ENCODE assay signal across 28 cellular contexts in genomic region chr20:50831605-50832004, GRCh38. TPM values are rescaled to one million over a fixed set of nuclear protein-coding genes. Genes with fewer than 3 reads are reported as not detected.
DNase-seq lines count a peak whose midpoint lies in the region; ATAC-seq and TF ChIP-seq lines count a peak whose summit lies in the region.
"Had no signal": no experiment of that assay in that cellular context is flagged by ENCODE, and none has a peak within 500 bp of the region (broad histone marks: within the 10 kb centered on the region; RNA-seq: fewer than 3 reads in every experiment).

No MANE protein-coding gene starts in this region.

- no peak overlapping the region for H3K27ac ChIP-seq in IMR-90 (ENCODE audit: insufficient read depth, low read length)
- H3K27ac ChIP-seq in RWPE2 (ENCODE audit: poor library complexity, severe bottlenecking): no peak overlapping the region
- H3K27ac ChIP-seq: A549; BLaER1 treated with 17β-estradiol and CSF1 and Interleukin-3, amounts not matched to agents 10 nM and 100 nM; PC-9; SK-N-MC had no signal

- H3K4me3 ChIP-seq in IMR-90 (ENCODE audit: insufficient read depth, low read depth, low read length) (no peak overlapping the region), RWPE2 (ENCODE audit: severe bottlenecking) (no peak overlapping the region)
- H3K4me3 ChIP-seq: A549; BLaER1 treated with 17β-estradiol and CSF1 and Interleukin-3, amounts not matched to agents 10 nM and 100 nM; GM12878; MG63; PC-9; SK-N-MC had no signal

- H3K4me1 ChIP-seq in IMR-90 (ENCODE audit: control insufficient read depth, insufficient read depth, low read length) (peaks cover under 1% of the 10 kb centered on the region; the same call in 1 of the 2 replicates), RWPE2 (ENCODE audit: insufficient read depth, poor library complexity, severe bottlenecking) (no peaks in the 10 kb centered on the region)

- DNase-seq in IMR-90 (no peak), RWPE2 (ENCODE audit: low spot score) (peak; percentile 76), head of caudate nucleus (peak in 39 of 42 donors; percentile 12 to 85 (median 58)), omental fat pad (ENCODE audit: low spot score) (no peak), midbrain (lab: John Stamatoyannopoulos, UW) (no peak), UCSD-AML1 (lab: John Stamatoyannopoulos, UW; ENCODE audit: unreplicated experiment) (no peak)
- DNase-seq: AML-193; CD4-positive, alpha-beta memory T cell; COR-L47; GDM1; KBM-7; MG63; NCI-H1105 treated with DMSO at 0.1 percent for 48 hours; NCI-H146; NCI-H1930; NCI-H2107; NCI-H524; NCI-H774; PC-9; SHP77 treated with DMSO at 0.1 percent for 48 hours had no signal

- no peaks in the 10 kb centered on the region for H3K27me3 ChIP-seq in IMR-90 (ENCODE audit: control insufficient read depth, insufficient read depth, low read length)
- H3K27me3 ChIP-seq in RWPE2 (ENCODE audit: insufficient read depth, poor library complexity, severe bottlenecking): no peaks in the 10 kb centered on the region
- H3K27me3 ChIP-seq: BLaER1 treated with 17β-estradiol and CSF1 and Interleukin-3, amounts not matched to agents 10 nM and 100 nM; MG63 had no signal

- dilution Hi-C loops in IMR-90 (cut with HindIII; ENCODE audit: low sequenced_read_pairs, unreplicated experiment): no loop called here

- no peak overlapping the region for H4K5ac ChIP-seq in IMR-90 (ENCODE audit: low read depth, low read length)

- TF ChIP-seq POLR2A in IMR-90 (IDR thresholded peaks at IDR 0.05; ENCODE audit: low read depth, low read length): no peak

- TF ChIP-seq CTCF in IMR-90 (conservative IDR thresholded peaks at IDR 0.05; ENCODE audit: low read depth, low read length) (no peak), RWPE2 (IDR thresholded peaks at IDR 0.05; ENCODE audit: poor library complexity, severe bottlenecking) (no peak), omental fat pad (IDR thresholded peaks at IDR 0.05) (no peak)

- no peak for ATAC-seq in IMR-90 (ENCODE audit: low read depth)
- ATAC-seq in RWPE2 (ENCODE audit: low read depth): no peak
- peak; percentile 27 for ATAC-seq in omental fat pad (ENCODE audit: low FRiP score)
- no peak for ATAC-seq in GM21390 (IDR thresholded peaks at IDR 0.05; ENCODE audit: unreplicated experiment)
- ATAC-seq in GM19324 (IDR thresholded peaks at IDR 0.05; ENCODE audit: low FRiP score, unreplicated experiment): no peak
- ATAC-seq: A549, GM12878, HCT116, HepG2 had no signal

- H4K8ac ChIP-seq in IMR-90 (ENCODE audit: low read depth in 2 of 2, low read length in 2 of 2): no peak overlapping the region

- no peak overlapping the region for H3K23ac ChIP-seq in IMR-90 (ENCODE audit: low read depth, low read length)

- no peak overlapping the region for H3K4ac ChIP-seq in IMR-90 (ENCODE audit: low read depth, low read length)

- no peak overlapping the region for H3K14ac ChIP-seq in IMR-90 (replicated peaks; ENCODE audit: low read depth, low read length)

- no peak overlapping the region for H2BK120ac ChIP-seq in IMR-90 (ENCODE audit: low read depth, low read length)

- H3K9ac ChIP-seq in IMR-90 (ENCODE audit: low read depth, low read length): no peak overlapping the region
- H3K9ac ChIP-seq: BLaER1 treated with 17β-estradiol and CSF1 and Interleukin-3, amounts not matched to agents 10 nM and 100 nM had no signal

- no peak overlapping the region for H2AFZ ChIP-seq in IMR-90 (replicated peaks; ENCODE audit: low read length, poor library complexity)
- H2AFZ ChIP-seq: PC-9 had no signal

- WGBS in IMR-90 (ENCODE audit: extremely low coverage in 2 of 2, insufficient read length in 1 of 2), 2 experiments: 76% methylated on average over 2 of the region's 6 CpGs; no CpG with 5 or more reads in 1 of the 2 experiments

- peaks cover 0 to 7% of the 10 kb centered on the region in 2 experiments; a peak in 2 of 4 replicates for H3K79me1 ChIP-seq in IMR-90 (ENCODE audit: low read depth in 1 of 2, low read length in 2 of 2)

- H2AK5ac ChIP-seq in IMR-90 (ENCODE audit: low read depth, low read length): no peak overlapping the region

- in situ Hi-C loops in IMR-90 (cut with MboI; ENCODE audit: low sequenced_read_pairs): no loop called here

- H3K36me3 ChIP-seq in IMR-90 (ENCODE audit: control insufficient read depth, insufficient read depth, low read length) (peaks cover 15% of the 10 kb centered on the region), RWPE2 (ENCODE audit: low read depth) (peaks cover 5% of the 10 kb centered on the region; the same call in 1 of the 2 replicates)
- H3K36me3 ChIP-seq: MG63 had no signal

- peak overlapping the region; percentile 72 for H2AK9ac ChIP-seq in IMR-90 (replicated peaks; ENCODE audit: low read depth, low read length, poor library complexity)

- no peaks in the 10 kb centered on the region for H4K20me1 ChIP-seq in IMR-90 (ENCODE audit: insufficient read depth, low read length)
- H4K20me1 ChIP-seq: BLaER1 treated with 17β-estradiol and CSF1 and Interleukin-3, amounts not matched to agents 10 nM and 100 nM had no signal

- intact Hi-C loops in IMR-90 (cut with micrococcal nuclease) (no loop called here), head of caudate nucleus (cut with DNase I) (no loop called here)

- H3K56ac ChIP-seq in IMR-90 (ENCODE audit: extremely low read depth, insufficient read depth, low read length): no peak overlapping the region

- no peak overlapping the region for H2BK5ac ChIP-seq in IMR-90 (ENCODE audit: low read depth, low read length, poor library complexity, severe bottlenecking)

- H2BK15ac ChIP-seq in IMR-90 (ENCODE audit: low read depth, low read length): no peak overlapping the region

- CTCF ChIA-PET in IMR-90 (lab: Yijun Ruan, JAX): no interaction called here

- BruUV-seq in IMR-90 (replicated peaks; lab: Mats Ljungman, UMichigan): no TSS peak

- no peak overlapping the region for H4K91ac ChIP-seq in IMR-90 (ENCODE audit: insufficient read depth, low read depth, low read length)

- H3K9me1 ChIP-seq in IMR-90 (ENCODE audit: insufficient read depth, low read length): peaks cover 13% of the 10 kb centered on the region; the same call in 1 of the 2 replicates

- H2BK20ac ChIP-seq in IMR-90 (ENCODE audit: low read depth, low read length): no peak overlapping the region

- no peaks in the 10 kb centered on the region for H3K9me3 ChIP-seq in IMR-90 (ENCODE audit: control insufficient read depth, insufficient read depth, low read length)
- no peaks in the 10 kb centered on the region for H3K9me3 ChIP-seq in RWPE2 (ENCODE audit: severe bottlenecking)
- H3K9me3 ChIP-seq: A549; BLaER1 treated with 17β-estradiol and CSF1 and Interleukin-3, amounts not matched to agents 10 nM and 100 nM; MG63 had no signal

- no peak overlapping the region for H3K4me2 ChIP-seq in IMR-90 (ENCODE audit: low read depth, low read length)
- H3K4me2 ChIP-seq: A549; BLaER1 treated with 17β-estradiol and CSF1 and Interleukin-3, amounts not matched to agents 10 nM and 100 nM; PC-9 had no signal

- no peak for TF ChIP-seq RAD21 in IMR-90 (IDR thresholded peaks at IDR 0.05; ENCODE audit: low read length)

- no peak overlapping the region for H3K18ac ChIP-seq in IMR-90 (ENCODE audit: low read depth, low read length)

- POLR2A ChIA-PET in IMR-90 (lab: Charles Lee; ENCODE audit: unreplicated experiment): no interaction called here

TF ChIP-seq in IMR-90, 13 proteins besides CTCF, POLR2A, EP300 and RAD21:
- TF ChIP-seq MAFK (IDR thresholded peaks at IDR 0.05; ENCODE audit: low read depth, low read length) (no peak), CEBPB (IDR thresholded peaks at IDR 0.05; ENCODE audit: low read depth, low read length) (no peak), FOS (IDR thresholded peaks at IDR 0.05; ENCODE audit: low read depth, low read length) (no peak), MXI1 (IDR thresholded peaks at IDR 0.05; ENCODE audit: borderline replicate concordance, low read depth, low read length) (no peak), BHLHE40 (IDR thresholded peaks at IDR 0.05; ENCODE audit: low read depth, low read length) (no peak), SMC3 (IDR thresholded peaks at IDR 0.05; ENCODE audit: low read depth, low read length) (no peak), ELK1 (IDR thresholded peaks at IDR 0.05; ENCODE audit: borderline replicate concordance, low read depth, low read length) (no peak), CHD1 (IDR thresholded peaks at IDR 0.05; ENCODE audit: low read depth, low read length) (no peak), RFX5 (IDR thresholded peaks at IDR 0.05; ENCODE audit: low read depth, low read length) (no peak), RCOR1 (IDR thresholded peaks at IDR 0.05; ENCODE audit: insufficient replicate concordance, low read length) (no peak), NFE2L2 (IDR thresholded peaks at IDR 0.05; ENCODE audit: low read depth, low read length) (no peak), MAZ (IDR thresholded peaks at IDR 0.05; ENCODE audit: borderline replicate concordance, low read depth, low read length) (no peak), USF2 (IDR thresholded peaks at IDR 0.05; ENCODE audit: low read depth, low read length) (no peak)

RNA-seq across cellular contexts. Expression of gene BCAS4, which starts 36.7 kb away (rescaled TPM):
- total RNA-seq in IMR-90 (2012; rRNA removed): 40.0 and 47.5 TPM in 2 replicates
- 42.7 and 46.9 TPM in 2 replicates for polyA plus RNA-seq in IMR-90 (2012; rRNA removed)
- 29.3 and 63.1 TPM in 2 replicates for polyA plus RNA-seq in IMR-90 (2012; cell fraction: cytosol; rRNA removed)
- 24.3 and 25.0 TPM in 2 replicates for polyA plus RNA-seq in IMR-90 (2012; cell fraction: nucleus; rRNA removed; ENCODE audit: low replicate concordance)
- 1 to 10 TPM; 1.4 to 6.5 (median 3.1) TPM for total RNA-seq in omental fat pad

Comparison
In these comparisons a context has a peak if more than half of its experiments do, and no peak if none do; other contexts are left out.
1. DNase-seq: peak in RWPE2 (single experiment) and head of caudate nucleus (39 of 42); none in IMR-90 (single experiment), omental fat pad (single experiment), midbrain (single experiment) and UCSD-AML1 (single experiment).